ENCODE assay signal across 9 cellular contexts in the genomic region with DNA sequence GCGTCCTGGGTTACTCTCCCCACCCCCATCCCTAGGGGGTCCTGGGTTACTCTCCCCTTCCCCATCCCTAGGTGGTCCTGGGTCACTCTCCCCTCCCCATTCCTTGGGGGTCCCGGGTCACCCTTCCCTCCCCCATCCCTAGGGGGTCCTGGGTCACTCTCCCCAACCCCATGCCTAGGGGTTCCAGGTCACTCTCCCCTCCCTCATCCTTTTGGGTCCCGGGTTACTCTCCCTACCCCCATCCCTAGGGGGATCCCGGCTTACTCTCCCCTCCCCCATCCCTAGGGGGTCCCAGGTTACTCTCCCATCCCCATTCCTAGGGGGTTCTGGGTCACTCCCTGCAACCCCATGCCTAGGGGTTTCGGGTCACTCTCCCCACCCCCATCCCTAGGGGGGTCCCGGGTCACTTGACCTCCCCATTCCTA. TPM values are rescaled to one million over a fixed set of nuclear protein-coding genes. Genes with fewer than 3 reads are reported as not detected.
DNase-seq lines count a peak whose midpoint lies in the region; ATAC-seq, FAIRE-seq and TF ChIP-seq lines count a peak whose summit lies in the region.
"Had no signal": no experiment of that assay in that cellular context is flagged by ENCODE, and none has a peak within 500 bp of the region (broad histone marks: within the 10 kb centered on the region; RNA-seq: fewer than 3 reads in every experiment).

No MANE protein-coding gene starts in this region.

- in situ Hi-C loops in HepG2 (cut with HindIII; ENCODE audit: extremely low pct_ligation_motif_present, low pct_unique_long_range_greater_than_20kb) = loop anchor here (25.0 kb wide), 1 partner anchor 1161 kb away; no protein-coding TSS in a partner anchor

- peaks cover 45% of the 10 kb centered on the region for H3K4me1 Mint-ChIP-seq in stimulated activated naive CD8-positive, alpha-beta T cell treated with anti-CD3 and anti-CD28 coated beads, Interleukin-15, amount 100 ng/mL, for 72 hours
- peaks cover 29% of the 10 kb centered on the region for H3K4me1 Mint-ChIP-seq in activated T-cell treated with anti-CD3 and anti-CD28 coated beads, Interleukin-2, amount 50 U/mL, for 72 hours (ENCODE audit: low read depth)

- H3K27me3 ChIP-seq in HepG2 (ENCODE audit: control insufficient read depth in 1 of 2, insufficient read depth in 2 of 2, low read length in 2 of 2) = peaks cover 0 to 9% of the 10 kb centered on the region in 2 experiments; a peak in 2 of 5 replicates
- H3K27me3 ChIP-seq in vagina = no peaks in the 10 kb centered on the region

- POLR2A ChIA-PET in HepG2 (lab: Yijun Ruan, JAX) = no interaction called here

- CTCF ChIA-PET in HepG2 (lab: Yijun Ruan, JAX; ENCODE audit: low intra/inter-chr PET ratio, low total read pairs) = no interaction called here

- H3K4me3 ChIP-seq in HepG2 (replicated peaks in 1 of 3; ENCODE audit: insufficient read depth in 1 of 3, low read depth in 2 of 3, low read length in 3 of 3) (peak overlapping the region in 2 of 3 experiments; percentile 87 to 99; a peak in 2 of 6 replicates), vagina (peak overlapping the region; percentile 90 to 96)

- peak overlapping the region; percentile 91; the same call in 1 of the 2 replicates for H3K9ac ChIP-seq in HepG2 (ENCODE audit: insufficient read depth, low read depth, low read length)

- H3K4me1 ChIP-seq in HepG2 (ENCODE audit: insufficient read depth, low read length) (peaks cover 12% of the 10 kb centered on the region), vagina (peaks cover 25% of the 10 kb centered on the region)

- H3K79me2 ChIP-seq in HepG2 (ENCODE audit: insufficient read depth, low read length) = peaks cover 14% of the 10 kb centered on the region

- no TSS peak for BruUV-seq in HepG2 (replicated peaks; lab: Mats Ljungman, UMichigan)

- intact Hi-C loops in HepG2 (cut with micrococcal nuclease; ENCODE audit: unreplicated experiment) (loop anchor here (5.0 kb wide), 1 partner anchor 59 kb away; the partner anchor contains the start of gene SLC25A6), vagina (cut with DNase I) (loop anchor here (2.0 to 10.0 kb wide), 2 partner anchors 58 to 144 kb away; partner anchors contain the start of genes AKAP17A and SLC25A6)

- H4K20me1 ChIP-seq in HepG2 (ENCODE audit: insufficient read depth, low read length) = no peaks in the 10 kb centered on the region

- no peaks in the 10 kb centered on the region; a peak in 1 of 5 replicates for H3K36me3 ChIP-seq in HepG2 (replicated peaks in 1 of 2; ENCODE audit: control insufficient read depth in 1 of 2, insufficient read depth in 2 of 2, low read length in 2 of 2)
- H3K36me3 ChIP-seq in vagina = no peaks in the 10 kb centered on the region

- H3K36me3 Mint-ChIP-seq in activated T-cell treated with anti-CD3 and anti-CD28 coated beads, Interleukin-2, amount 50 U/mL, for 72 hours (ENCODE audit: insufficient read depth in 2 of 2) = peaks cover 29 to 34% of the 10 kb centered on the region in 2 donors

- no peak for FAIRE-seq in HepG2 (lab: Jason Lieb, UNC)

- no peak overlapping the region for H2AFZ ChIP-seq in HepG2 (ENCODE audit: low read length)

- TF ChIP-seq EP300 in HepG2 (IDR thresholded peaks at IDR 0.05; ENCODE audit: low read depth in 2 of 2, low read length in 2 of 2) (no peak), HepG2 (CRISPR knock-in tag; IDR thresholded peaks at IDR 0.05; ENCODE audit: borderline replicate concordance) (no peak)

- peak overlapping the region; percentile 73 to 89 for H3K27ac Mint-ChIP-seq in stimulated activated naive CD8-positive, alpha-beta T cell treated with anti-CD3 and anti-CD28 coated beads, Interleukin-15, amount 100 ng/mL, for 72 hours
- H3K27ac Mint-ChIP-seq in activated T-cell treated with anti-CD3 and anti-CD28 coated beads, Interleukin-2, amount 50 U/mL, for 72 hours = no peak overlapping the region

- H3K27me3 Mint-ChIP-seq in stimulated activated naive CD8-positive, alpha-beta T cell treated with anti-CD3 and anti-CD28 coated beads, Interleukin-15, amount 100 ng/mL, for 72 hours = no peaks in the 10 kb centered on the region
- H3K27me3 Mint-ChIP-seq in activated T-cell treated with anti-CD3 and anti-CD28 coated beads, Interleukin-2, amount 50 U/mL, for 72 hours (ENCODE audit: low read depth) = no peaks in the 10 kb centered on the region

- WGBS in HepG2 (ENCODE audit: low lambda C conversion rate) = 60% methylated on average over 6 of the region's 6 CpGs

- no peak for ATAC-seq in stimulated activated naive CD8-positive, alpha-beta T cell treated with anti-CD3 and anti-CD28 coated beads, Interleukin-15, amount 100 ng/mL, for 72 hours
- ATAC-seq in stimulated activated naive CD8-positive, alpha-beta T cell treated with anti-CD3 and anti-CD28 coated beads, Interleukin-15, Interleukin-2, amounts not matched to agents 100 U/mL and 50 U/mL, for 24 hours = no peak
- ATAC-seq in activated T-cell treated with anti-CD3 and anti-CD28 coated beads, Interleukin-2, amount 50 U/mL, for 72 hours (replicated peaks in 1 of 2) = no peak
- ATAC-seq in HepG2 = no peak
- no peak for ATAC-seq in GM19397 (IDR thresholded peaks at IDR 0.05; ENCODE audit: unreplicated experiment)

- no peak for TF ChIP-seq RAD21 in HepG2 (CRISPR knock-in tag; IDR thresholded peaks at IDR 0.05)

- no peak overlapping the region for H3K27ac ChIP-seq in HepG2 (ENCODE audit: extremely low read length, insufficient read depth, low read length)
- H3K27ac ChIP-seq in vagina = no peak overlapping the region

- peak in 1 of 2 donors; percentile 40 for DNase-seq in stimulated activated naive CD8-positive, alpha-beta T cell treated with anti-CD3 and anti-CD28 coated beads, Interleukin-15, amount 100 ng/mL, for 72 hours
- DNase-seq in stimulated activated naive CD8-positive, alpha-beta T cell treated with anti-CD3 and anti-CD28 coated beads, Interleukin-15, Interleukin-2, amounts not matched to agents 100 U/mL and 50 U/mL, for 24 hours = no peak
- no peak for DNase-seq in activated T-cell treated with anti-CD3 and anti-CD28 coated beads, Interleukin-2, amount 50 U/mL, for 72 hours
- no peak for DNase-seq in HepG2 (ENCODE audit: low spot score)
- DNase-seq in vagina (ENCODE audit: extremely low spot score in 2 of 2) = peak; percentile 46 to 87
- DNase-seq in cortex of kidney (lab: John Stamatoyannopoulos, UW) = no peak
- DNase-seq in NCI-H774 (lab: John Stamatoyannopoulos, UW) = no peak
- DNase-seq: NCI-H524 had no signal

- TF ChIP-seq POLR2A in HepG2 (IDR thresholded peaks at IDR 0.05; ENCODE audit: insufficient read depth in 1 of 2, low read depth in 2 of 2, low read length in 2 of 2) (no peak), vagina (IDR thresholded peaks at IDR 0.05) (no peak)

- H3K4me2 ChIP-seq in HepG2 (ENCODE audit: low read depth, low read length) = peak overlapping the region; percentile 68

- no peak for TF ChIP-seq CTCF in HepG2 (CRISPR knock-in tag; IDR thresholded peaks at IDR 0.05)
- TF ChIP-seq CTCF in vagina (IDR thresholded peaks at IDR 0.05) = no peak

- H3K9me3 Mint-ChIP-seq in stimulated activated naive CD8-positive, alpha-beta T cell treated with anti-CD3 and anti-CD28 coated beads, Interleukin-15, amount 100 ng/mL, for 72 hours = peaks cover 29 to 34% of the 10 kb centered on the region in 2 donors
- peaks cover 22 to 31% of the 10 kb centered on the region in 2 donors for H3K9me3 Mint-ChIP-seq in activated T-cell treated with anti-CD3 and anti-CD28 coated beads, Interleukin-2, amount 50 U/mL, for 72 hours

- no peaks in the 10 kb centered on the region for H3K9me3 ChIP-seq in HepG2 (ENCODE audit: low read length)
- H3K9me3 ChIP-seq in vagina = no peaks in the 10 kb centered on the region

- H3K4me3 Mint-ChIP-seq in stimulated activated naive CD8-positive, alpha-beta T cell treated with anti-CD3 and anti-CD28 coated beads, Interleukin-15, amount 100 ng/mL, for 72 hours = peak overlapping the region; percentile 91 to 95
- peak overlapping the region; percentile 60 to 89 for H3K4me3 Mint-ChIP-seq in activated T-cell treated with anti-CD3 and anti-CD28 coated beads, Interleukin-2, amount 50 U/mL, for 72 hours

RNA-seq across cellular contexts. Expression of gene ASMTL, which starts 1.4 kb away (rescaled TPM):
- total RNA-seq in activated T-cell treated with anti-CD3 and anti-CD28 coated beads, Interleukin-2, amount 50 U/mL, for 72 hours = 100 to 1,000 TPM in 1 of 2 donors, 10 to 100 TPM in 1; 70.4 to 101 TPM
- total RNA-seq in HepG2 (2016; rRNA removed; fragmentation: Illumina TruSeq; extraction: Trizol) (5.6 and 6.3 TPM in 2 replicates), vagina (31.7 TPM)
- total RNA-seq in HepG2 (2016; cell fraction: cytosol; rRNA removed; fragmentation: Illumina TruSeq; extraction: Trizol; ENCODE audit: low read depth) = 1.3 and 1.9 TPM in 2 replicates
- total RNA-seq in HepG2 (2016; cell fraction: insoluble cytoplasmic fraction; rRNA removed; fragmentation: Illumina TruSeq; extraction: Trizol) = 5.5 and 6.1 TPM in 2 replicates
- total RNA-seq in HepG2 (2016; cell fraction: membrane; rRNA removed; fragmentation: Illumina TruSeq; extraction: Trizol) = 2.5 and 2.6 TPM in 2 replicates
- total RNA-seq in HepG2 (2016; cell fraction: nucleus; rRNA removed; fragmentation: Illumina TruSeq; extraction: Trizol) = 4.9 and 6.4 TPM in 2 replicates
- 16.3 and 16.4 TPM in 2 replicates for polyA plus RNA-seq in HepG2 (2011; rRNA removed)
- polyA plus RNA-seq in HepG2 (2011; cell fraction: cytosol; rRNA removed) = 10.6 and 17.6 TPM in 2 replicates
- polyA plus RNA-seq in HepG2 (2011; cell fraction: nucleus; rRNA removed) = 20.1 and 27.5 TPM in 2 replicates
- polyA plus RNA-seq in HepG2 (2012) = 11.5 and 12.3 TPM in 2 replicates
- 1.6 and 2.0 TPM in 2 replicates for polyA plus RNA-seq in HepG2 (2016; cell fraction: cytosol; fragmentation: Illumina TruSeq; extraction: Trizol; ENCODE audit: low read depth)
- 10.7 and 11.3 TPM in 2 replicates for polyA plus RNA-seq in HepG2 (2016; cell fraction: insoluble cytoplasmic fraction; fragmentation: Illumina TruSeq; extraction: Trizol; ENCODE audit: low read depth)
- polyA plus RNA-seq in HepG2 (2016; cell fraction: membrane; fragmentation: Illumina TruSeq; extraction: Trizol; ENCODE audit: low read depth) = 2.3 and 2.4 TPM in 2 replicates
- 11.5 and 12.7 TPM in 2 replicates for polyA plus RNA-seq in HepG2 (2016; cell fraction: nucleus; fragmentation: Illumina TruSeq; extraction: Trizol; ENCODE audit: insufficient read depth, low read depth)
- polyA minus RNA-seq in HepG2 (2011; rRNA and poly(A)+ RNA removed; ENCODE audit: low replicate concordance) = 9.3 and 19.0 TPM in 2 replicates
- 10.4 and 11.7 TPM in 2 replicates for polyA minus RNA-seq in HepG2 (2011; cell fraction: cytosol; rRNA and poly(A)+ RNA removed)
- 8.6 and 12.7 TPM in 2 replicates for polyA minus RNA-seq in HepG2 (2011; cell fraction: nucleus; rRNA and poly(A)+ RNA removed)

RNA-seq across cellular contexts. Expression of gene SLC25A6, which starts 59.4 kb away (rescaled TPM):
- total RNA-seq in activated T-cell treated with anti-CD3 and anti-CD28 coated beads, Interleukin-2, amount 50 U/mL, for 72 hours = 100 to 1,000 TPM; 402 to 411 TPM
- total RNA-seq in HepG2 (2016; rRNA removed; fragmentation: Illumina TruSeq; extraction: Trizol) (138 and 149 TPM in 2 replicates), vagina (442 TPM)
- 172 and 192 TPM in 2 replicates for total RNA-seq in HepG2 (2016; cell fraction: cytosol; rRNA removed; fragmentation: Illumina TruSeq; extraction: Trizol; ENCODE audit: low read depth)
- total RNA-seq in HepG2 (2016; cell fraction: insoluble cytoplasmic fraction; rRNA removed; fragmentation: Illumina TruSeq; extraction: Trizol) = 133 and 147 TPM in 2 replicates
- 398 and 417 TPM in 2 replicates for total RNA-seq in HepG2 (2016; cell fraction: membrane; rRNA removed; fragmentation: Illumina TruSeq; extraction: Trizol)
- total RNA-seq in HepG2 (2016; cell fraction: nucleus; rRNA removed; fragmentation: Illumina TruSeq; extraction: Trizol) = 70.1 and 77.0 TPM in 2 replicates
- 581 and 646 TPM in 2 replicates for polyA plus RNA-seq in HepG2 (2011; rRNA removed)
- polyA plus RNA-seq in HepG2 (2011; cell fraction: cytosol; rRNA removed) = 843 and 1,123 TPM in 2 replicates
- polyA plus RNA-seq in HepG2 (2011; cell fraction: nucleus; rRNA removed) = 370 and 374 TPM in 2 replicates
- polyA plus RNA-seq in HepG2 (2012) = 420 and 577 TPM in 2 replicates
- 585 and 646 TPM in 2 replicates for polyA plus RNA-seq in HepG2 (2016; cell fraction: cytosol; fragmentation: Illumina TruSeq; extraction: Trizol; ENCODE audit: low read depth)
- polyA plus RNA-seq in HepG2 (2016; cell fraction: insoluble cytoplasmic fraction; fragmentation: Illumina TruSeq; extraction: Trizol; ENCODE audit: low read depth) = 347 and 418 TPM in 2 replicates
- 997 and 1,138 TPM in 2 replicates for polyA plus RNA-seq in HepG2 (2016; cell fraction: membrane; fragmentation: Illumina TruSeq; extraction: Trizol; ENCODE audit: low read depth)
- 257 and 286 TPM in 2 replicates for polyA plus RNA-seq in HepG2 (2016; cell fraction: nucleus; fragmentation: Illumina TruSeq; extraction: Trizol; ENCODE audit: insufficient read depth, low read depth)
- 353 and 783 TPM in 2 replicates for polyA minus RNA-seq in HepG2 (2011; rRNA and poly(A)+ RNA removed; ENCODE audit: low replicate concordance)
- 413 and 414 TPM in 2 replicates for polyA minus RNA-seq in HepG2 (2011; cell fraction: cytosol; rRNA and poly(A)+ RNA removed)
- polyA minus RNA-seq in HepG2 (2011; cell fraction: nucleus; rRNA and poly(A)+ RNA removed) = 151 and 162 TPM in 2 replicates

Comparison
In these comparisons a context has a peak if more than half of its experiments do, and no peak if none do; other contexts are left out.
1. DNase-seq: peak in vagina (2 of 2); none in stimulated activated naive CD8-positive, alpha-beta T cell treated with anti-CD3 and anti-CD28 coated beads, Interleukin-15, Interleukin-2, amounts not matched to agents 100 U/mL and 50 U/mL, for 24 hours (single experiment), activated T-cell treated with anti-CD3 and anti-CD28 coated beads, Interleukin-2, amount 50 U/mL, for 72 hours (0 of 2), HepG2 (single experiment), cortex of kidney (single experiment) and NCI-H774 (single experiment).